ENCODE assay signal across 8 cellular contexts in the genomic region with DNA sequence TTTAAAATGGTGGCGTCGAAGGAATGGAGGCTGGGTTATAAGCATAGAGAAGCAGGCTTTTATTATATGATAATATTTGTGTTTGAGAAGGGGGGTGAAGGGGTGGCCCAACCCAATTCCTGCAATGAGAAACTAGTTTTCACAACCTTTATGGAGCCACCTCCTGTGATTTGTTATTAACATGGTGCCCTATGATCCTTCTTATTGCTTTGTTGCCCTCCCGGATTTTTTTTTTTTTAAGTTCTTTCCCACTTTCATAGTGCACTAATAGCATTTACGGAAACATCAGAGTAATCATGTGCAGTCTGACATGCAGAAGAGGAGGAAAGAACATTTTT. TPM values are rescaled to one million over a fixed set of nuclear protein-coding genes. Genes with fewer than 3 reads are reported as not detected.
DNase-seq lines count a peak whose midpoint lies in the region; ATAC-seq lines count a peak whose summit lies in the region.

No MANE protein-coding gene starts in this region.

- H3K27me3 Mint-ChIP-seq in activated T-helper 17 cell treated with anti-CD3 and anti-CD28 coated beads, Interleukin-2, amount 50 U/mL, for 72 hours, result peaks cover 54% of the 10 kb centered on the region
- H3K27me3 Mint-ChIP-seq in stimulated activated naive CD8-positive, alpha-beta T cell treated with anti-CD3 and anti-CD28 coated beads, Interleukin-15, amount 100 ng/mL, for 72 hours, result peaks cover 85% of the 10 kb centered on the region

- ATAC-seq in activated T-helper 17 cell treated with anti-CD3 and anti-CD28 coated beads, Interleukin-2, amount 50 U/mL, for 72 hours (replicated peaks), result no peak
- ATAC-seq in stimulated activated naive CD8-positive, alpha-beta T cell treated with anti-CD3 and anti-CD28 coated beads, Interleukin-15, amount 100 ng/mL, for 72 hours, result no peak
- ATAC-seq in HG03571 (IDR thresholded peaks at IDR 0.05; ENCODE audit: unreplicated experiment) (no peak), HG02588 (IDR thresholded peaks at IDR 0.05; ENCODE audit: unreplicated experiment) (no peak), HG03457 (IDR thresholded peaks at IDR 0.05; ENCODE audit: unreplicated experiment) (no peak)

- H3K9me3 ChIP-seq in iPS-18a (ENCODE audit: control insufficient read depth, low read depth, low read length), result no peaks in the 10 kb centered on the region

- no peaks in the 10 kb centered on the region for H3K36me3 Mint-ChIP-seq in activated T-helper 17 cell treated with anti-CD3 and anti-CD28 coated beads, Interleukin-2, amount 50 U/mL, for 72 hours (ENCODE audit: low read depth)

- peak overlapping the region; percentile 66 for H3K9ac ChIP-seq in iPS-18a (ENCODE audit: low read length)

- H3K4me1 ChIP-seq in iPS-18a (ENCODE audit: control insufficient read depth, low read depth, low read length), result peaks cover 9% of the 10 kb centered on the region

- H3K9me3 Mint-ChIP-seq in activated T-helper 17 cell treated with anti-CD3 and anti-CD28 coated beads, Interleukin-2, amount 50 U/mL, for 72 hours, result no peaks in the 10 kb centered on the region
- no peaks in the 10 kb centered on the region for H3K9me3 Mint-ChIP-seq in stimulated activated naive CD8-positive, alpha-beta T cell treated with anti-CD3 and anti-CD28 coated beads, Interleukin-15, amount 100 ng/mL, for 72 hours

- H3K27me3 ChIP-seq in iPS-18a (ENCODE audit: control insufficient read depth, insufficient read depth, low read length), result peaks cover 6% of the 10 kb centered on the region

- H3K4me1 Mint-ChIP-seq in activated T-helper 17 cell treated with anti-CD3 and anti-CD28 coated beads, Interleukin-2, amount 50 U/mL, for 72 hours, result peaks cover 6% of the 10 kb centered on the region
- peaks cover 18% of the 10 kb centered on the region for H3K4me1 Mint-ChIP-seq in stimulated activated naive CD8-positive, alpha-beta T cell treated with anti-CD3 and anti-CD28 coated beads, Interleukin-15, amount 100 ng/mL, for 72 hours

- H3K27ac ChIP-seq in iPS-18a (ENCODE audit: low read length), result no peak overlapping the region

- H3K4me3 Mint-ChIP-seq in activated T-helper 17 cell treated with anti-CD3 and anti-CD28 coated beads, Interleukin-2, amount 50 U/mL, for 72 hours, result peak overlapping the region; percentile 76
- H3K4me3 Mint-ChIP-seq in stimulated activated naive CD8-positive, alpha-beta T cell treated with anti-CD3 and anti-CD28 coated beads, Interleukin-15, amount 100 ng/mL, for 72 hours, result peak overlapping the region; percentile 80 to 83

- no peaks in the 10 kb centered on the region for H3K36me3 ChIP-seq in iPS-18a (ENCODE audit: control insufficient read depth, low read depth, low read length)

- peak overlapping the region; percentile 58 for H3K4me3 ChIP-seq in iPS-18a (ENCODE audit: low read length)

- H3K27ac Mint-ChIP-seq in activated T-helper 17 cell treated with anti-CD3 and anti-CD28 coated beads, Interleukin-2, amount 50 U/mL, for 72 hours, result no peak overlapping the region
- no peak overlapping the region for H3K27ac Mint-ChIP-seq in stimulated activated naive CD8-positive, alpha-beta T cell treated with anti-CD3 and anti-CD28 coated beads, Interleukin-15, amount 100 ng/mL, for 72 hours

- peak; percentile 58 for DNase-seq in DMS153 treated with DMSO at 0.1 percent for 48 hours (lab: John Stamatoyannopoulos, UW; ENCODE audit: unreplicated experiment)
- no peak for DNase-seq in DMS153 (lab: John Stamatoyannopoulos, UW)
- DNase-seq in stimulated activated naive CD8-positive, alpha-beta T cell treated with anti-CD3 and anti-CD28 coated beads, Interleukin-15, amount 100 ng/mL, for 72 hours, result no peak

RNA-seq across cellular contexts. Expression of gene TSPAN12, which starts 0.3 kb away (rescaled TPM):
- total RNA-seq in activated T-helper 17 cell treated with anti-CD3 and anti-CD28 coated beads, Interleukin-2, amount 50 U/mL, for 72 hours, result not detected
